Comparison of ENCODE assay signal across 8 cellular contexts in the genomic region with DNA sequence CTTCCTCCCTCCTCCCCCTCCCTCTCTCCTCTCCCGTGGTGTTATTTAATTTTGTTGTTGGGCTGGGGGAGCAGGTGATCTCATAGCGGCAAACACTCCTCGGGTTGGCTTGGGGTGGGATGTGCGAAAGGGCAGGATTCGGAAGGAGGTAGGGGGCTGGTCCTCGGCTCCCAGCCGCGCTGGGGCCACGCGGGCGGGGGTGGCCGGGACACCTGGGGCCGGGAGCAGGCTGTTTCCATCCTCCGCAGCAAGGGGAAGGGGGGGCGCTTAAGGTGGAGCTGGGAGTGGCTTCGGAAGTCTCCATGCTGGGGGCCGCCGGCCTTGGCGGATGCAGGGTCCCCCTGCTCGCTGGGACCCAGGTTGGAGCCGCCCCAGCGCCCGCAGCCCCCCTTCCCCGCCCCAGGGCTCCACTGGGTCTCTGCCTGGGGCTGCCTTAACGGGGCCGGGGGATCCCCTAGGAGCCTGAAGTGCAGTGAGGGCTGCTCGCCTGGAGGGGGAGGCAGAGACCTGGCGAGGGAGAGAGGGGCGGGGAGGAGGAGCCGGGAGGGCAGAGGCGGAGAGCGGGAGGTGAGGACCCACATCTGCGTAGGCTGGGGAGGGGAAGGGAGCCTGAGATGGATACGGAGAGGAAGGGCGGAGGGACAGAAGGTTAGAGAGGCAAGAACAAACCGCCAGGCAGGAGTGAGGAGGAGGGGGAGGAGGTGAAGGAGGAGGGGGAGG. TPM values are rescaled to one million over a fixed set of nuclear protein-coding genes. Genes with fewer than 3 reads are reported as not detected.
DNase-seq lines count a peak whose midpoint lies in the region; ATAC-seq lines count a peak whose summit lies in the region.

No MANE protein-coding gene starts in this region.

- H2AFZ ChIP-seq in ACC112 (ENCODE audit: low read length, unreplicated experiment) = peak overlapping the region; percentile 59

- DNase-seq in NCI-H510A treated with DMSO at 0.1 percent for 48 hours (lab: John Stamatoyannopoulos, UW) (peak; percentile 92), cerebellum (ENCODE audit: low spot score) (peak; percentile 94), left kidney (ENCODE audit: low read depth, low spot score) (peak; percentile 98)
- peak; percentile 77 to 87 for DNase-seq in activated CD4-positive, alpha-beta T cell treated with anti-CD3 and anti-CD28 coated beads for 24 hours (ENCODE audit: low read depth in 2 of 2)
- DNase-seq in stimulated activated CD4-positive, alpha-beta T cell treated with anti-CD3 and anti-CD28 coated beads, Interleukin-1b, Interleukin-23, amount 100 ng/mL, for 48 hours = peak; percentile 92

- ATAC-seq in GM18909 (IDR thresholded peaks at IDR 0.05; ENCODE audit: poor library complexity, unreplicated experiment) = peak; percentile 80
- ATAC-seq in HG03342 (IDR thresholded peaks at IDR 0.05; ENCODE audit: unreplicated experiment) = peak; percentile 72

- H3K4me3 ChIP-seq in ACC112 (ENCODE audit: low read depth, low read length) = peak overlapping the region; percentile 71

- H3K4me1 ChIP-seq in ACC112 (ENCODE audit: control insufficient read depth, insufficient read depth, low read length, unreplicated experiment) = peaks cover 6% of the 10 kb centered on the region

- no peaks in the 10 kb centered on the region for H3K36me3 ChIP-seq in ACC112 (ENCODE audit: insufficient read depth, low read length)

- H3K27ac ChIP-seq in ACC112 (ENCODE audit: low read depth, low read length) = no peak overlapping the region

- no peaks in the 10 kb centered on the region for H3K79me2 ChIP-seq in ACC112 (ENCODE audit: control insufficient read depth, insufficient read depth, low read length, unreplicated experiment)

- H3K27me3 ChIP-seq in ACC112 (ENCODE audit: insufficient read depth, low read length) = no peaks in the 10 kb centered on the region

RNA-seq across cellular contexts. Expression of a gene that starts 0.4 kb away (rescaled TPM):
- total RNA-seq in cerebellum = 13.6 TPM

RNA-seq across cellular contexts. Expression of a gene that starts 9.2 kb away (rescaled TPM):
- total RNA-seq in cerebellum = 3.2 TPM

RNA-seq across cellular contexts. Expression of a gene that starts 26.5 kb away (rescaled TPM):
- not detected for total RNA-seq in cerebellum

RNA-seq across cellular contexts. Expression of a gene that starts 27.0 kb away (rescaled TPM):
- 9.8 TPM for total RNA-seq in cerebellum

RNA-seq across cellular contexts. Expression of a gene that starts 27.4 kb away (rescaled TPM):
- 670 TPM for total RNA-seq in cerebellum
